ENCODE assay signal across 2 cellular contexts in the genomic region with DNA sequence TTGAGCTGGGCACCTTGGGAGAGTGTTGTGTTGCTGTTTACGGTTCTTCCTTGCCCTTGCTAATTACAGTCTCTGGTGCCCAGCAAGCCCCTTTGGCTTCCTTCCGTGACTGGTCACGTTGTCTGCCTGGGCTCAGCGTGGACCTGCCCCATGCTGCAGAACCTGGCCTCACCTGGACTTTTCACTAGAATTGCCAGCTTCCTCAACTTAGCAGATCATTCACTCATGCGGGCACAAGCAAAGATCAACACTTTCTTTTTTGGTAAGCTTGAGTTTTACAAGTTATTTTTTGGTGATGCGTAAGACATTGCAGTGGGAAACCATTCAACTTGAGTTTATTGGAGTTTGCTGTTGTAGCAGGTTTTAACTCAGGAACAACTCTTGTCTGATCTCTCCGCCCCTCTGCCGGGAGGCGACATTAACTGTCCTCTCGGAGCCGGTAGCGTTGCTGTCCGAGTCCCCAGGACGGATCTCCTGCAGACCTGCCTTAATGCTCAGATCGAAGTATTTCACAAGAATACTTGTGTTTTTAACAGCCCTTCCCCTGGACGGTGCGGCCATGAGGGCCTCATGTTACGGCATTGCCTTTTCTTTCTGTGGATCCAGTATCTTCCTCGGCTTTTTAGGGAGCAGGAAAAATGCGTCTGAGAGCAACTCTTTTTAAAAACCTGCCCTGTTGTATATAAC.
TF ChIP-seq lines count a peak whose summit lies in the region.

No MANE protein-coding gene starts in this region.

TF ChIP-seq in HepG2, 621 proteins besides CTCF, POLR2A, EP300 and RAD21:
- TF ChIP-seq FLYWCH1 (CRISPR knock-in tag; IDR thresholded peaks at IDR 0.05) = no peak
- TF ChIP-seq TRAFD1 (CRISPR knock-in tag; IDR thresholded peaks at IDR 0.05; ENCODE audit: borderline replicate concordance) = no peak
- no peak for TF ChIP-seq PPARG (CRISPR knock-in tag; conservative IDR thresholded peaks at IDR 0.05)
- TF ChIP-seq ZNF225 (CRISPR knock-in tag; IDR thresholded peaks at IDR 0.05) = no peak
- no peak for TF ChIP-seq ZXDC (CRISPR knock-in tag; IDR thresholded peaks at IDR 0.05)
- no peak for TF ChIP-seq ZNF672 (CRISPR knock-in tag; IDR thresholded peaks at IDR 0.05)
- TF ChIP-seq ZBTB10 (CRISPR knock-in tag; IDR thresholded peaks at IDR 0.05; ENCODE audit: borderline replicate concordance) = no peak
- no peak for TF ChIP-seq MIER3 (CRISPR knock-in tag; IDR thresholded peaks at IDR 0.05; ENCODE audit: borderline replicate concordance)
- no peak for TF ChIP-seq GATAD1 (CRISPR knock-in tag; IDR thresholded peaks at IDR 0.05)
- no peak for TF ChIP-seq HMG20B (CRISPR knock-in tag; conservative IDR thresholded peaks at IDR 0.05)
- no peak for TF ChIP-seq SATB2 (CRISPR knock-in tag; IDR thresholded peaks at IDR 0.05)
- no peak for TF ChIP-seq NR2F6 (IDR thresholded peaks at IDR 0.05)
- TF ChIP-seq NR2F6 (CRISPR knock-in tag; IDR thresholded peaks at IDR 0.05) = no peak
- TF ChIP-seq ZNF3 (CRISPR knock-in tag; IDR thresholded peaks at IDR 0.05) = no peak
- TF ChIP-seq RARG (CRISPR knock-in tag; IDR thresholded peaks at IDR 0.05; ENCODE audit: low read depth) = no peak
- TF ChIP-seq MED1 (CRISPR knock-in tag; IDR thresholded peaks at IDR 0.05) = no peak
- TF ChIP-seq BRD4 (CRISPR knock-in tag; IDR thresholded peaks at IDR 0.05) = no peak
- TF ChIP-seq SUZ12 (IDR thresholded peaks at IDR 0.05; ENCODE audit: low read depth, low read length) = no peak
- no peak for TF ChIP-seq TAF15 (IDR thresholded peaks at IDR 0.05; ENCODE audit: low read depth, low read length, poor library complexity, severe bottlenecking)
- TF ChIP-seq ZMYM4 (CRISPR knock-in tag; IDR thresholded peaks at IDR 0.05) = no peak
TF ChIP-seq in HepG2: peak in this region for 0.

TF ChIP-seq in HEK293T, 16 proteins besides CTCF, POLR2A, EP300 and RAD21:
- TF ChIP-seq ZNF384 (IDR thresholded peaks at IDR 0.05) (no peak), FOXM1 (IDR thresholded peaks at IDR 0.05; ENCODE audit: borderline replicate concordance) (no peak), LEF1 (IDR thresholded peaks at IDR 0.05; ENCODE audit: borderline replicate concordance) (no peak), NFRKB (IDR thresholded peaks at IDR 0.05) (no peak), FOXK2 (IDR thresholded peaks at IDR 0.05) (no peak), TARDBP (IDR thresholded peaks at IDR 0.05) (no peak)
